ENCODE assay signal across 21 cellular contexts in genomic region chr12:124010687-124011086, GRCh38.
"Had no signal": no experiment of that assay in that cellular context is flagged by ENCODE, and none has a peak within 500 bp of the region (broad histone marks: within the 10 kb centered on the region; RNA-seq: fewer than 3 reads in every experiment).

No MANE protein-coding gene starts in this region.

- H3K4me3 ChIP-seq: thoracic aorta had no signal

- ATAC-seq: activated naive CD4-positive, alpha-beta T cell treated with anti-CD3 and anti-CD28 coated beads, Interleukin-2, amount 50 U/mL, for 72 hours; activated T-cell treated with anti-CD3 and anti-CD28 coated beads, Interleukin-2, amount 50 U/mL, for 72 hours; naive thymus-derived CD8-positive, alpha-beta T cell; right cardiac atrium; stimulated activated naive B cell treated with anti-CD40 and anti-IgM and Interleukin-4, amounts not matched to agents 10 μg/mL and 1 μg/mL and 100 μg/mL, for 72 hours had no signal

- H3K27ac ChIP-seq: thoracic aorta, WERI-Rb-1 had no signal

- H3K27ac Mint-ChIP-seq: activated T-cell treated with anti-CD3 and anti-CD28 coated beads, Interleukin-2, amount 50 U/mL, for 72 hours; stimulated activated naive B cell treated with anti-CD40 and anti-IgM and Interleukin-4, amounts not matched to agents 10 μg/mL and 1 μg/mL and 100 μg/mL, for 72 hours; T-helper 1 cell treated with Interleukin-12 subunit alpha and Interleukin-12 subunit beta and Interleukin-4 antibody, amounts not matched to agents 30 μg/mL and 1 μg/mL, for 36 hours had no signal

- H3K27me3 Mint-ChIP-seq: naive thymus-derived CD8-positive, alpha-beta T cell; stimulated activated naive B cell treated with anti-CD40 and anti-IgM and Interleukin-4, amounts not matched to agents 10 μg/mL and 1 μg/mL and 100 μg/mL, for 72 hours had no signal

- DNase-seq: activated CD4-positive, alpha-beta T cell treated with anti-CD3 and anti-CD28 coated beads, Interleukin-2, amount 50 U/mL, for 1 hour; activated CD4-positive, CD25-positive, alpha-beta regulatory T cell treated with anti-CD3 and anti-CD28 coated beads, Interleukin-2, amount 50 U/mL, for 72 hours; activated naive CD4-positive, alpha-beta T cell; activated T-cell treated with anti-CD3 and anti-CD28 coated beads for 4 hours; activated T-cell treated with anti-CD3 and anti-CD28 coated beads, Interleukin-2, amount 50 U/mL, for 72 hours; effector CD8-positive, alpha-beta T cell; foreskin fibroblast; head of caudate nucleus; hippocampal formation; midbrain; naive thymus-derived CD8-positive, alpha-beta T cell; right cardiac atrium; stimulated activated CD4-positive, alpha-beta T cell treated with anti-CD3 and anti-CD28 coated beads, Interleukin-15, amount 100 ng/mL, for 24 hours; stimulated activated CD4-positive, alpha-beta T cell treated with anti-CD3 and anti-CD28 coated beads, Interleukin-2, amount 100 ng/mL, for 24 hours; stimulated activated naive B cell treated with anti-CD40 and anti-IgM and Interleukin-4, amounts not matched to agents 10 μg/mL and 1 μg/mL and 100 μg/mL, for 72 hours; T1000; trophoblast cell; WERI-Rb-1 had no signal

- H3K9me3 Mint-ChIP-seq: activated naive CD4-positive, alpha-beta T cell treated with anti-CD3 and anti-CD28 coated beads, Interleukin-2, amount 50 U/mL, for 72 hours; activated T-cell treated with anti-CD3 and anti-CD28 coated beads, Interleukin-2, amount 50 U/mL, for 72 hours; naive thymus-derived CD8-positive, alpha-beta T cell; stimulated activated naive B cell treated with anti-CD40 and anti-IgM and Interleukin-4, amounts not matched to agents 10 μg/mL and 1 μg/mL and 100 μg/mL, for 72 hours; T-helper 1 cell treated with Interleukin-12 subunit alpha and Interleukin-12 subunit beta and Interleukin-4 antibody, amounts not matched to agents 30 μg/mL and 1 μg/mL, for 36 hours had no signal

- H3K4me3 Mint-ChIP-seq: activated T-cell treated with anti-CD3 and anti-CD28 coated beads, Interleukin-2, amount 50 U/mL, for 72 hours; naive thymus-derived CD8-positive, alpha-beta T cell; stimulated activated naive B cell treated with anti-CD40 and anti-IgM and Interleukin-4, amounts not matched to agents 10 μg/mL and 1 μg/mL and 100 μg/mL, for 72 hours; T-helper 1 cell treated with Interleukin-12 subunit alpha and Interleukin-12 subunit beta and Interleukin-4 antibody, amounts not matched to agents 30 μg/mL and 1 μg/mL, for 36 hours had no signal

- H3K9me3 ChIP-seq: thoracic aorta had no signal
